In genomic region chr21:44052071-44052829, GRCh38 we compare ENCODE assay signal across 12 cellular contexts. TPM values are rescaled to one million over a fixed set of nuclear protein-coding genes. Genes with fewer than 3 reads are reported as not detected.
A peak's percentile ranks its signal among the peaks of the same experiment; 100 is the strongest.
DNase-seq lines count a peak whose midpoint lies in the region; ATAC-seq and TF ChIP-seq lines count a peak whose summit lies in the region.
"Had no signal": no experiment of that assay in that cellular context is flagged by ENCODE, and none has a peak within 500 bp of the region (broad histone marks: within the 10 kb centered on the region; RNA-seq: fewer than 3 reads in every experiment).

No MANE protein-coding gene starts in this region.

- H4K20me1 ChIP-seq in PC-3 (ENCODE audit: low read length), result no peaks in the 10 kb centered on the region

- TF ChIP-seq POLR2A in gastroesophageal sphincter (IDR thresholded peaks at IDR 0.05), result no peak

- H3K4me2 ChIP-seq in PC-3 (ENCODE audit: low read length), result no peak overlapping the region

- DNase-seq in DMS53 (lab: John Stamatoyannopoulos, UW) (peak; percentile 76), PC-3 (no peak), pons (ENCODE audit: low spot score) (peak; percentile 61), NOMO-1 treated with DMSO at 0.1 percent for 48 hours (lab: John Stamatoyannopoulos, UW; ENCODE audit: unreplicated experiment) (no peak), ecto neural progenitor cell (ENCODE audit: low spot score) (no peak), SJCRH30 (no peak)
- DNase-seq: DMS 273 treated with DMSO at 0.1 percent for 48 hours; Kasumi-1; OCI-M1; stimulated activated CD4-positive, alpha-beta T cell treated with anti-CD3 and anti-CD28 coated beads, Interleukin-2, amount 100 ng/mL, for 24 hours had no signal

- ATAC-seq in PC-3 (peak; percentile 33; the same call in 1 of the 2 replicates), gastroesophageal sphincter (no peak), HG02970 (IDR thresholded peaks at IDR 0.05; ENCODE audit: low FRiP score, unreplicated experiment) (no peak)

- H3K4me3 ChIP-seq in PC-3 (ENCODE audit: low read length) (no peak overlapping the region), gastroesophageal sphincter (no peak overlapping the region), SJCRH30 (no peak overlapping the region)

- peaks cover 18% of the 10 kb centered on the region; the same call in 1 of the 2 replicates for H3K36me3 ChIP-seq in PC-3 (ENCODE audit: low read depth, low read length)
- H3K36me3 ChIP-seq in gastroesophageal sphincter, result peaks cover 0 to 30% of the 10 kb centered on the region in 2 donors
- peaks cover 10% of the 10 kb centered on the region for H3K36me3 ChIP-seq in SJCRH30

- H3K9me2 ChIP-seq in PC-3 (replicated peaks; ENCODE audit: low read length), result no peaks in the 10 kb centered on the region

- 58 to 60% methylated on average over 8 to 9 of the region's 14 CpGs for WGBS in gastroesophageal sphincter (ENCODE audit: low coverage in 1 of 2), 2 donors

- H3F3A ChIP-seq in PC-3 (ENCODE audit: low read length, unreplicated experiment), result no peaks in the 10 kb centered on the region

- no peaks in the 10 kb centered on the region for H3K4me1 ChIP-seq in PC-3 (ENCODE audit: insufficient read depth, low read length)
- H3K4me1 ChIP-seq in gastroesophageal sphincter, result peaks cover 0 to 43% (median 18%) of the 10 kb centered on the region in 3 donors
- no peaks in the 10 kb centered on the region for H3K4me1 ChIP-seq in SJCRH30

- BruUV-seq in PC-3 (replicated peaks; lab: Mats Ljungman, UMichigan), result no TSS peak

- POLR2A ChIA-PET in PC-3 (lab: Charles Lee; ENCODE audit: unreplicated experiment), result no interaction called here

- no peak for TF ChIP-seq EP300 in gastroesophageal sphincter (IDR thresholded peaks at IDR 0.05)

- no peak overlapping the region for H3K9ac ChIP-seq in PC-3 (ENCODE audit: low read length)

- no peak overlapping the region for H2AFZ ChIP-seq in PC-3 (ENCODE audit: low read length)

- no peaks in the 10 kb centered on the region for H3K27me3 ChIP-seq in PC-3 (ENCODE audit: low read length)
- H3K27me3 ChIP-seq in gastroesophageal sphincter, result no peaks in the 10 kb centered on the region
- H3K27me3 ChIP-seq in SJCRH30, result no peaks in the 10 kb centered on the region

- H3K27ac ChIP-seq in PC-3 (ENCODE audit: low read length) (no peak overlapping the region), gastroesophageal sphincter (peak overlapping the region in 3 of 4 donors; percentile 44 to 72 (median 70)), SJCRH30 (no peak overlapping the region)

- no peaks in the 10 kb centered on the region for H3K9me3 ChIP-seq in PC-3 (ENCODE audit: low read length)
- no peaks in the 10 kb centered on the region for H3K9me3 ChIP-seq in gastroesophageal sphincter
- H3K9me3 ChIP-seq in SJCRH30 (replicated peaks), result no peaks in the 10 kb centered on the region

- TF ChIP-seq CTCF in PC-3 (conservative IDR thresholded peaks at IDR 0.05; ENCODE audit: low read depth, low read length) (no peak), gastroesophageal sphincter (IDR thresholded peaks at IDR 0.05) (no peak)

- H3K79me2 ChIP-seq in PC-3 (ENCODE audit: low read length), result peaks cover 24% of the 10 kb centered on the region; the same call in 1 of the 2 replicates

- CTCF ChIA-PET in PC-3 (lab: Charles Lee), result no interaction called here

- intact Hi-C loops in PC-3 (cut with micrococcal nuclease), result no loop called here

RNA-seq across cellular contexts. Expression of gene TRAPPC10, which starts 40.1 kb away (rescaled TPM):
- total RNA-seq in PC-3 (2014; rRNA removed) (28.9 and 31.4 TPM in 2 replicates), gastroesophageal sphincter (10 to 100 TPM; 17.8 to 58.1 (median 32.4) TPM)
- total RNA-seq in SJCRH30 (2014; rRNA removed; shearing (Covaris generic)), result 24.6 and 31.0 TPM in 2 replicates

RNA-seq across cellular contexts. Expression of gene PWP2, which starts 54.9 kb away (rescaled TPM):
- total RNA-seq in PC-3 (2014; rRNA removed) (8.2 and 17.0 TPM in 2 replicates), gastroesophageal sphincter (1 to 10 TPM; 3.4 to 9.2 (median 6.1) TPM)
- 1.1 and 1.4 TPM in 2 replicates for total RNA-seq in SJCRH30 (2014; rRNA removed; shearing (Covaris generic))

Comparison
In these comparisons a context has a peak if more than half of its experiments do, and no peak if none do; other contexts are left out.
1. DNase-seq: peak in DMS53 (single experiment) and pons (single experiment); none in PC-3 (single experiment), NOMO-1 treated with DMSO at 0.1 percent for 48 hours (single experiment), ecto neural progenitor cell (single experiment) and SJCRH30 (0 of 2).
2. H3K27ac ChIP-seq: peak in gastroesophageal sphincter (3 of 4); none in PC-3 (single experiment) and SJCRH30 (single experiment).